14 cellular contexts compared by ENCODE assay signal in the genomic region with DNA sequence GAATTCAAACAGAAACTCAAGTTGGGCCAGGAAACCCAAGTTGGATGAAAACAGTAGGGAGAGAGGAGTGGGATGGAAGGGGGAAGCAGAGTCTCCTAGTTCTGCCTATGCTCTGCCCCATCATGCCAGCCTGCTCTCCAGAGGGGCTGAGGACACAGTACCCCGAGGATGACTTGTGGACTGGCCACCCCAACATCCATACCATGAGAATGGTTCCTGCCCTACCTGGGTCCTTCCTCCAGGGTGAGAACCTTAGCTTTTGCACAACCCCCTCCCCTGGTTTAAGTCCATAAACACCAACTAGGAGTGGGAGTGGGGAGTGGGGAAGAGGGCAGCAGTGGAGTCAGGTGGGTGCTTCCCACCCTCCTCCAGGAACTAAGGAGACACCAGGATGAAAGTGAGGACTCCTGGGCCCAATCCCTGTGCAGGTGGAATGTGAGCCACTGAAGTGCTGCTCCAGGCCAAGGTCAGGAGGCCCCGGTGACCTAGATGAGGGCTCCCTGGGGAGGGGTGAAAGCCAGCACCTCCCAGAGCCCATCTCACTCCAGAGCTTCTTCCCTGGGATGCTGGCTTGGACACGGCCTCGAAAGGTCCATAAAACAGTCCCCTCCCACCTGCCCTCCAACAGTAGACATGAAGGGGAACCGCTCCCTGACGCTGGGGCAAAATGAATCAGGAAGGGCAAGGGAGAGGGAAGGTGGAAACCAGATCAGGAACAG. TPM values are rescaled to one million over a fixed set of nuclear protein-coding genes. Genes with fewer than 3 reads are reported as not detected.
DNase-seq lines count a peak whose midpoint lies in the region; ATAC-seq and TF ChIP-seq lines count a peak whose summit lies in the region.
"Had no signal": no experiment of that assay in that cellular context is flagged by ENCODE, and none has a peak within 500 bp of the region (broad histone marks: within the 10 kb centered on the region; RNA-seq: fewer than 3 reads in every experiment).

No MANE protein-coding gene starts in this region.

- no peak for DNase-seq in left ventricle myocardium inferior
- DNase-seq in left ventricle myocardium superior: no peak
- DNase-seq in caudate nucleus (lab: John Stamatoyannopoulos, UW): no peak
- no peak for DNase-seq in type B pancreatic cell (ENCODE audit: extremely low spot score, unreplicated experiment)
- no peak for DNase-seq in stimulated activated CD4-positive, alpha-beta T cell treated with anti-CD3 and anti-CD28 coated beads, Interleukin-4, amount 100 ng/mL, for 24 hours
- no peak for DNase-seq in kidney glomerular epithelial cell (lab: John Stamatoyannopoulos, UW)
- DNase-seq: DMS79 treated with DMSO at 0.1 percent for 48 hours, Kasumi-1, NCI-H2171 had no signal

- no peak overlapping the region for H3K27ac Mint-ChIP-seq in type B pancreatic cell
- H3K27ac Mint-ChIP-seq: T-helper 1 cell treated with Interleukin-12 subunit alpha and Interleukin-12 subunit beta and Interleukin-4 antibody, amounts not matched to agents 30 μg/mL and 1 μg/mL, for 36 hours had no signal

- peaks cover 20% of the 10 kb centered on the region for H3K4me1 Mint-ChIP-seq in type B pancreatic cell (ENCODE audit: unreplicated experiment)

- no peaks in the 10 kb centered on the region for H3K9me3 Mint-ChIP-seq in type B pancreatic cell
- H3K9me3 Mint-ChIP-seq: activated naive CD4-positive, alpha-beta T cell treated with anti-CD3 and anti-CD28 coated beads, Interleukin-2, amount 50 U/mL, for 24 hours; T-helper 1 cell treated with Interleukin-12 subunit alpha and Interleukin-12 subunit beta and Interleukin-4 antibody, amounts not matched to agents 30 μg/mL and 1 μg/mL, for 36 hours had no signal

- peak overlapping the region; percentile 87 for H3K4me3 Mint-ChIP-seq in type B pancreatic cell
- H3K4me3 Mint-ChIP-seq: activated naive CD4-positive, alpha-beta T cell treated with anti-CD3 and anti-CD28 coated beads, Interleukin-2, amount 50 U/mL, for 24 hours had no signal

- ATAC-seq in left ventricle myocardium superior (no peak), HG03039 (IDR thresholded peaks at IDR 0.05; ENCODE audit: unreplicated experiment) (no peak)
- ATAC-seq: GM12878 had no signal

- no peaks in the 10 kb centered on the region for H3K9me3 ChIP-seq in left ventricle myocardium inferior (replicated peaks)
- H3K9me3 ChIP-seq in muscle layer of colon (ENCODE audit: low read length): no peaks in the 10 kb centered on the region

- H3K9ac ChIP-seq in muscle layer of colon (ENCODE audit: low read length): no peak overlapping the region

- peaks cover 12% of the 10 kb centered on the region for H3K36me3 Mint-ChIP-seq in type B pancreatic cell
- H3K36me3 Mint-ChIP-seq: activated naive CD4-positive, alpha-beta T cell treated with anti-CD3 and anti-CD28 coated beads, Interleukin-2, amount 50 U/mL, for 24 hours had no signal

- H3K27me3 Mint-ChIP-seq in type B pancreatic cell: no peaks in the 10 kb centered on the region
- H3K27me3 Mint-ChIP-seq: activated naive CD4-positive, alpha-beta T cell treated with anti-CD3 and anti-CD28 coated beads, Interleukin-2, amount 50 U/mL, for 24 hours had no signal

- H3K27me3 ChIP-seq in left ventricle myocardium inferior (ENCODE audit: low read depth): no peaks in the 10 kb centered on the region
- no peaks in the 10 kb centered on the region for H3K27me3 ChIP-seq in muscle layer of colon (ENCODE audit: control insufficient read depth in 1 of 2, insufficient read depth in 2 of 2, low read length in 2 of 2)

- intact Hi-C loops in left ventricle myocardium inferior (cut with micrococcal nuclease): no loop called here
- intact Hi-C loops in left ventricle myocardium superior (cut with micrococcal nuclease): no loop called here

- H3K27ac ChIP-seq in left ventricle myocardium inferior (replicated peaks): peak overlapping the region; percentile 89
- H3K27ac ChIP-seq in caudate nucleus (ENCODE audit: low read depth, low read length): peak overlapping the region; percentile 14
- H3K27ac ChIP-seq in muscle layer of colon (ENCODE audit: low read depth, low read length): no peak overlapping the region

- no peak for TF ChIP-seq CTCF in left ventricle myocardium inferior (IDR thresholded peaks at IDR 0.05; ENCODE audit: borderline replicate concordance)
- no peak for TF ChIP-seq CTCF in type B pancreatic cell (conservative IDR thresholded peaks at IDR 0.05)

- H3K36me3 ChIP-seq in left ventricle myocardium inferior (no peaks in the 10 kb centered on the region), muscle layer of colon (ENCODE audit: insufficient read depth, low read length) (peaks cover 4% of the 10 kb centered on the region)

- H3K4me1 ChIP-seq in left ventricle myocardium inferior (peaks cover 58% of the 10 kb centered on the region), muscle layer of colon (ENCODE audit: insufficient read depth, low read length) (peaks cover 40% of the 10 kb centered on the region)

- H3K4me3 ChIP-seq in left ventricle myocardium inferior (peak overlapping the region; percentile 65), muscle layer of colon (ENCODE audit: low read depth in 1 of 2, low read length in 2 of 2) (peak overlapping the region; percentile 47 to 51)
- H3K4me3 ChIP-seq: GM12878 had no signal

RNA-seq across cellular contexts. Expression of gene ZNF385A, which starts 6.6 kb away (rescaled TPM):
- 7.1 TPM for total RNA-seq in left ventricle myocardium inferior
- total RNA-seq in left ventricle myocardium superior: 7.7 TPM
- 29.5 and 47.3 TPM in 2 replicates for total RNA-seq in type B pancreatic cell (ENCODE audit: low replicate concordance)

RNA-seq across cellular contexts. Expression of gene GPR84, which starts 13.7 kb away (rescaled TPM):
- not detected for total RNA-seq in left ventricle myocardium inferior
- not detected for total RNA-seq in left ventricle myocardium superior
- total RNA-seq in type B pancreatic cell (ENCODE audit: low replicate concordance): not detected in 2 replicates

RNA-seq across cellular contexts. Expression of gene ITGA5, which starts 41.1 kb away (rescaled TPM):
- total RNA-seq in left ventricle myocardium inferior (55.3 TPM), left ventricle myocardium superior (44.1 TPM), type B pancreatic cell (ENCODE audit: low replicate concordance) (2.5 and 25.9 TPM in 2 replicates)

RNA-seq across cellular contexts. Expression of gene COPZ1, which starts 53.0 kb away (rescaled TPM):
- total RNA-seq in left ventricle myocardium inferior: 110 TPM
- 114 TPM for total RNA-seq in left ventricle myocardium superior
- 196 and 229 TPM in 2 replicates for total RNA-seq in type B pancreatic cell (ENCODE audit: low replicate concordance)
